Comparison of ENCODE assay signal across 14 cellular contexts in the genomic region with DNA sequence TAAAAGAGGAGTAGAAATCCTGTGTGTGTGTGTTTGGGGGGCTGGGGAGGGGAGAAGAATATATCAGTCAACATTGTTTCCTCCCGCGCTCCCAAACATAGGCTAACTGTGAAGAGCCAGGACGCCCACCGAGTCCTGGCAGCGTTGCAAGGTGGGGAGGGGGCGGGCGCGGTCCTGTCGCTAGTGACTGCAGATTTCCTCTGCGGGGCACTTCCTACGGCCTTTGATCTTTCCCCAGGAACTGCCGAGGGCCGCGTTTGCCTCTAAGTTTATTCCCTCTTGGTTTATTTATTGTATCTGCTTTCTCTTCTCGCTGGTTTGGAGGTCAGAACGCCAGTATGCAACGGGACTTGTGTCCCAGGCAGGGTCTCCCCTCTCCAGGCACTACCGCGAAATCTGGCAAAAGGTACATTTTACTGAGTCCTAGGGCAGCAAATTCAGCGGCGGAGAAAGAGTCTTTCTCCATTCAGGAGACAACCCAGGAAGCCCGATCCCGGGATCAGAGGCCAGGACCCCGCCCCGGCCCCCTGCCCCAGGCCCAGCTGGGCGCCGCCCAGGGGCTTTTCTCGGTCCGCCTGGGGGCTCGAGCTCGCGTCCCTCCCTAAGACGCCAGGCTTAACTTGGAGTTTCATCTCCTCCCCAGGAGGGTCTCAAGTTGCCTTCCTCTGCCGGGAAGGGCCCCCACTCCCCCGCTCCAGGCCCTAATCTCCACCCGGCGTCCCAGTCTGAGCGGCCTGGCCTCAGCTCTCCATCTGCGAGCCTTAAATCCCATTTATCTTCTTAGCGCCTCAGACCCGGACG. TPM values are rescaled to one million over a fixed set of nuclear protein-coding genes. Genes with fewer than 3 reads are reported as not detected.
DNase-seq lines count a peak whose midpoint lies in the region; ATAC-seq and TF ChIP-seq lines count a peak whose summit lies in the region.
"Had no signal": no experiment of that assay in that cellular context is flagged by ENCODE, and none has a peak within 500 bp of the region (broad histone marks: within the 10 kb centered on the region; RNA-seq: fewer than 3 reads in every experiment).

No MANE protein-coding gene starts in this region.

- TF ChIP-seq RAD21 in neural cell (conservative IDR thresholded peaks at IDR 0.05) = no peak

- H3K27ac Mint-ChIP-seq in MCF 10A (ENCODE audit: low read depth, unreplicated experiment) = no peak overlapping the region
- H3K27ac Mint-ChIP-seq: natural killer cell had no signal

- peak in 6 of 8 donors; percentile 7 to 48 (median 24) for ATAC-seq in heart right ventricle
- ATAC-seq: natural killer cell had no signal

- CTCF ChIA-PET in MCF 10A (lab: Yijun Ruan, JAX) (interaction anchor here (0.6 to 2.4 kb wide), 3 partner anchors 8 to 178 kb away, joined by 4 to 15 read pairs (median 9); no protein-coding TSS in a partner anchor), mammary epithelial cell (lab: Charles Lee; ENCODE audit: low non-redundant PET) (no interaction called here)

- no peaks in the 10 kb centered on the region for H3K9me2 ChIP-seq in neural cell (ENCODE audit: insufficient read depth, low read length)

- no peak for TF ChIP-seq CTCF in MCF 10A (IDR thresholded peaks at IDR 0.05; ENCODE audit: unreplicated experiment)
- TF ChIP-seq CTCF in mammary epithelial cell (conservative IDR thresholded peaks at IDR 0.05 in 1 of 2, IDR thresholded peaks at IDR 0.05 in 1 of 2; ENCODE audit: extremely low read depth in 1 of 2, insufficient read depth in 1 of 2, low read depth in 1 of 2, low read length in 2 of 2) = no peak
- TF ChIP-seq CTCF in heart right ventricle (IDR thresholded peaks at IDR 0.05) = no peak
- TF ChIP-seq CTCF in neural cell (IDR thresholded peaks at IDR 0.05; ENCODE audit: poor library complexity, severe bottlenecking) = no peak
- no peak for TF ChIP-seq CTCF in vagina (IDR thresholded peaks at IDR 0.05)

- H2AFZ ChIP-seq in mammary epithelial cell (ENCODE audit: low read depth, low read length) (no peak overlapping the region), neural cell (ENCODE audit: low read depth, low read length) (no peak overlapping the region)

- H3K79me2 ChIP-seq in mammary epithelial cell (ENCODE audit: insufficient read depth, low read length) (no peaks in the 10 kb centered on the region), neural cell (replicated peaks; ENCODE audit: insufficient read depth, low read length) (no peaks in the 10 kb centered on the region)

- no peaks in the 10 kb centered on the region for H3K36me3 Mint-ChIP-seq in MCF 10A (ENCODE audit: insufficient read depth, unreplicated experiment)

- no peak overlapping the region for H3K27ac ChIP-seq in mammary epithelial cell (ENCODE audit: insufficient read depth, low read depth, low read length)
- H3K27ac ChIP-seq in heart right ventricle = peak overlapping the region; percentile 28 to 78 (median 70)
- H3K27ac ChIP-seq in neural cell (ENCODE audit: low read length) = no peak overlapping the region
- peak overlapping the region; percentile 5 for H3K27ac ChIP-seq in vagina
- H3K27ac ChIP-seq: KMS-11, thyroid gland had no signal

- no peaks in the 10 kb centered on the region for H3K9me3 Mint-ChIP-seq in MCF 10A (ENCODE audit: unreplicated experiment)

- TF ChIP-seq EP300 in neural cell (conservative IDR thresholded peaks at IDR 0.05; ENCODE audit: poor library complexity, severe bottlenecking) = no peak

- no peaks in the 10 kb centered on the region for H3F3A ChIP-seq in neural cell (ENCODE audit: insufficient read depth, low read length, poor library complexity, severe bottlenecking)

- dilution Hi-C loops in mammary epithelial cell (cut with HindIII; ENCODE audit: low sequenced_read_pairs) = no loop called here

- in situ Hi-C loops in mammary epithelial cell (cut with MboI; ENCODE audit: low sequenced_read_pairs in 2 of 2) = loop anchor here in 1 of 2 donors (25.0 kb wide), 1 partner anchor 555 kb away; no protein-coding TSS in a partner anchor

- H3K27me3 Mint-ChIP-seq in MCF 10A (ENCODE audit: insufficient read depth, unreplicated experiment) = peaks cover 41% of the 10 kb centered on the region

- TF ChIP-seq POLR2A in vagina (IDR thresholded peaks at IDR 0.05) = no peak

- no peak overlapping the region for H3K4me3 ChIP-seq in mammary epithelial cell (replicated peaks in 1 of 3; ENCODE audit: insufficient read depth in 1 of 3, low read depth in 2 of 3, low read length in 3 of 3)
- peak overlapping the region; percentile 48 to 67 (median 60) for H3K4me3 ChIP-seq in heart right ventricle
- H3K4me3 ChIP-seq in neural cell (ENCODE audit: low read length) = peak overlapping the region; percentile 79
- peak overlapping the region; percentile 54 to 69 for H3K4me3 ChIP-seq in vagina

- H3K4me2 ChIP-seq in mammary epithelial cell (ENCODE audit: insufficient read depth, low read depth, low read length) = no peak overlapping the region
- H3K4me2 ChIP-seq in neural cell (ENCODE audit: low read length) = peak overlapping the region; percentile 66
- H3K4me2 ChIP-seq: KMS-11 had no signal

- WGBS in mammary epithelial cell (ENCODE audit: low coverage, missing lambda C conversion rate) = 25% methylated on average over 8 of the region's 42 CpGs
- WGBS in heart right ventricle, 2 donors = 4 to 5% methylated on average over 42 of the region's 42 CpGs

- peak overlapping the region; percentile 57 for H3K4me3 Mint-ChIP-seq in MCF 10A (ENCODE audit: unreplicated experiment)
- H3K4me3 Mint-ChIP-seq: natural killer cell had no signal

- intact Hi-C loops in MCF 10A (cut with micrococcal nuclease) (no loop called here), mammary epithelial cell (cut with micrococcal nuclease) (no loop called here), heart right ventricle (cut with DNase I) (no loop called here), vagina (cut with DNase I) (no loop called here)

- BruUV-seq in MCF 10A (replicated peaks; lab: Mats Ljungman, UMichigan) (no TSS peak), mammary epithelial cell (replicated peaks; lab: Mats Ljungman, UMichigan) (no TSS peak)

- H3K9me3 ChIP-seq in mammary epithelial cell (replicated peaks; ENCODE audit: insufficient read depth, low read length) (no peaks in the 10 kb centered on the region), heart right ventricle (peaks cover 0 to 10% (median 0%) of the 10 kb centered on the region in 11 donors), neural cell (ENCODE audit: low read length) (no peaks in the 10 kb centered on the region), vagina (no peaks in the 10 kb centered on the region)
- H3K9me3 ChIP-seq: A549, thyroid gland had no signal

- DNase-seq in MCF 10A (ENCODE audit: unreplicated experiment) = no peak
- no peak for DNase-seq in mammary epithelial cell
- no peak for DNase-seq in heart right ventricle
- no peak for DNase-seq in vagina (ENCODE audit: extremely low spot score in 2 of 2)
- DNase-seq in NCI-H345 treated with DMSO at 0.1 percent for 48 hours (lab: John Stamatoyannopoulos, UW; ENCODE audit: unreplicated experiment) = no peak
- no peak for DNase-seq in activated CD8-positive, alpha-beta memory T cell treated with anti-CD3 and anti-CD28 coated beads, Interleukin-2, amount 50 U/mL, for 4 hours
- DNase-seq in activated CD4-positive, alpha-beta T cell treated with anti-CD3 and anti-CD28 coated beads, Interleukin-2, amount 50 U/mL, for 1 hour = no peak
- DNase-seq: natural killer cell; RPMI8226; stimulated activated CD4-positive, alpha-beta T cell treated with anti-CD3 and anti-CD28 coated beads, Interleukin-4, amount 100 ng/mL, for 24 hours; thyroid gland had no signal

- H3K36me3 ChIP-seq in mammary epithelial cell (ENCODE audit: insufficient read depth, low read length) = no peaks in the 10 kb centered on the region
- no peaks in the 10 kb centered on the region for H3K36me3 ChIP-seq in heart right ventricle
- H3K36me3 ChIP-seq in neural cell (ENCODE audit: insufficient read depth, low read length) = no peaks in the 10 kb centered on the region
- H3K36me3 ChIP-seq in vagina = no peaks in the 10 kb centered on the region
- H3K36me3 ChIP-seq: thyroid gland had no signal

- no peak overlapping the region for H3K9ac ChIP-seq in mammary epithelial cell (ENCODE audit: insufficient read depth, low read length)
- no peak overlapping the region for H3K9ac ChIP-seq in neural cell (ENCODE audit: low read length)
- H3K9ac ChIP-seq: KMS-11 had no signal

- H4K20me1 ChIP-seq in mammary epithelial cell (ENCODE audit: insufficient read depth, low read length) (no peaks in the 10 kb centered on the region), neural cell (ENCODE audit: insufficient read depth) (no peaks in the 10 kb centered on the region)

- no peaks in the 10 kb centered on the region for H3K4me1 Mint-ChIP-seq in MCF 10A (ENCODE audit: insufficient read depth, unreplicated experiment)
- H3K4me1 Mint-ChIP-seq: natural killer cell had no signal

- POLR2A ChIA-PET in MCF 10A (lab: Yijun Ruan, JAX) = interaction anchor here (0.5 to 0.6 kb wide), 2 partner anchors 12 to 14 kb away, joined by 3 read pairs; no protein-coding TSS in a partner anchor

- H3K4me1 ChIP-seq in mammary epithelial cell (ENCODE audit: insufficient read depth, low read length) (peaks cover 7% of the 10 kb centered on the region), heart right ventricle (peaks cover 0 to 25% (median 17%) of the 10 kb centered on the region in 9 donors), vagina (peaks cover 19% of the 10 kb centered on the region)

- peaks cover 44% of the 10 kb centered on the region for H3K27me3 ChIP-seq in mammary epithelial cell (ENCODE audit: insufficient read depth, low read length)
- peaks cover 0 to 89% (median 57%) of the 10 kb centered on the region in 7 donors for H3K27me3 ChIP-seq in heart right ventricle
- peaks cover 64% of the 10 kb centered on the region for H3K27me3 ChIP-seq in neural cell (ENCODE audit: insufficient read depth, low read depth, low read length)
- H3K27me3 ChIP-seq in vagina = no peaks in the 10 kb centered on the region

TF ChIP-seq in neural cell, 6 proteins besides CTCF, POLR2A, EP300 and RAD21 (continues in another document):
- TF ChIP-seq TAF1 (IDR thresholded peaks at IDR 0.05; ENCODE audit: low read depth) = no peak
- TF ChIP-seq POLR2AphosphoS5 (IDR thresholded peaks at IDR 0.05) = no peak
- TF ChIP-seq SMC3 (conservative IDR thresholded peaks at IDR 0.05; ENCODE audit: poor library complexity) = no peak

RNA-seq across cellular contexts. Expression of a gene that starts 0.9 kb away (rescaled TPM):
- total RNA-seq in MCF 10A (2022) = 9.3 and 11.5 TPM in 2 replicates
- 10 to 100 TPM; 20.6 to 26.0 TPM for total RNA-seq in mammary epithelial cell
- polyA plus RNA-seq in mammary epithelial cell = 0.10 TPM
- polyA minus RNA-seq in mammary epithelial cell = not detected
- total RNA-seq in heart right ventricle = 10 to 100 TPM in 3 of 10 donors, 1 to 10 TPM in 7; 3.4 to 15.3 (median 7.3) TPM
- polyA plus RNA-seq in heart right ventricle = 10 to 100 TPM in 1 of 2 donors, 1 to 10 TPM in 1; 7.3 to 14.8 TPM
- polyA plus RNA-seq in neural cell = not detected in 2 replicates
- not detected in 2 replicates for polyA minus RNA-seq in neural cell
- 15.2 TPM for total RNA-seq in vagina
- total RNA-seq: natural killer cell had no signal

Comparison
In these comparisons a context has a peak if more than half of its experiments do, and no peak if none do; other contexts are left out.
1. H3K27ac ChIP-seq: peak in heart right ventricle (10 of 10) and vagina (single experiment); none in mammary epithelial cell (single experiment) and neural cell (single experiment).
2. H3K4me3 ChIP-seq: peak in heart right ventricle (10 of 10), neural cell (single experiment) and vagina (2 of 2); none in mammary epithelial cell (0 of 3).